ENCODE assay signal across 19 cellular contexts in the genomic region with DNA sequence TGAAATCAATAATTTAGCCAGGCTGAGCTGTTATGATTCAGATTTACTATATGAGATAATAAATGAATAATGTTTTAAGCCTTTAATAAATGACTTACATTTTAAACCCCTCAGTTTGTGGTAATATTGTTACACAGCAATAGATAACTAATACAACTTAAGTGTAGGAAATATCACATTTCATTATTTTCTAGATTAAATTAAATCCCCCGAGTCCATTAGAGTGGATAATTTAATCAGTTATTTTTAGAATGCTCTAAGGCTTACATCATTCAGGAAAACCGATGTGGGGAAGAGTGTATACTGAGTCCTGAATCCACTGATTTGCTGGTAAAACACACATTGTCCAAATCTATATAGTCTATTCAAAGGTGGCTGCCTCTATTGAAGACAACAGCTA. TPM values are rescaled to one million over a fixed set of nuclear protein-coding genes. Genes with fewer than 3 reads are reported as not detected.
DNase-seq lines count a peak whose midpoint lies in the region; ATAC-seq, FAIRE-seq and TF ChIP-seq lines count a peak whose summit lies in the region.
"Had no signal": no experiment of that assay in that cellular context is flagged by ENCODE, and none has a peak within 500 bp of the region (broad histone marks: within the 10 kb centered on the region; RNA-seq: fewer than 3 reads in every experiment).

No MANE protein-coding gene starts in this region.

- H4K8ac ChIP-seq in IMR-90 (ENCODE audit: low read depth in 2 of 2, low read length in 2 of 2) = 0 out of 4 replicates have a peak overlapping the region, but pooled peaks of 1 of the 2 experiments have one; percentile 0
- no peak overlapping the region for H4K8ac ChIP-seq in mesendoderm (ENCODE audit: low read depth, low read length)

- no peak for TF ChIP-seq CTCF in IMR-90 (conservative IDR thresholded peaks at IDR 0.05; ENCODE audit: low read depth, low read length)
- TF ChIP-seq CTCF in dorsolateral prefrontal cortex (IDR thresholded peaks at IDR 0.05 in 54 of 56, conservative IDR thresholded peaks at IDR 0.05 in 2 of 56; ENCODE audit: low read depth in 1 of 56, partially characterized antibody in 56 of 56) = no peak
- no peak for TF ChIP-seq CTCF in D721Med (IDR thresholded peaks at IDR 0.05; ENCODE audit: insufficient read depth, missing control alignments)

- H2BK120ac ChIP-seq in IMR-90 (ENCODE audit: low read depth, low read length) (0 out of 2 replicates have a peak overlapping the region, but pooled peaks have one; percentile 9), mesendoderm (ENCODE audit: low read depth, low read length) (no peak overlapping the region)

- H3K4me3 ChIP-seq in IMR-90 (ENCODE audit: insufficient read depth, low read depth, low read length) = no peak overlapping the region
- H3K4me3 ChIP-seq in mesendoderm (ENCODE audit: low read length) = no peak overlapping the region
- no peak overlapping the region for H3K4me3 ChIP-seq in dorsolateral prefrontal cortex
- H3K4me3 ChIP-seq: K562, MG63, SJSA1 had no signal

- no peak overlapping the region for H3K4me2 ChIP-seq in IMR-90 (ENCODE audit: low read depth, low read length)
- H3K4me2 ChIP-seq in mesendoderm (ENCODE audit: low read length) = no peak overlapping the region

- H3K18ac ChIP-seq in IMR-90 (ENCODE audit: low read depth, low read length) = peak overlapping the region; percentile 71; the same call in 1 of the 2 replicates
- no peak overlapping the region for H3K18ac ChIP-seq in mesendoderm (ENCODE audit: low read length)

- no CpG with 5 or more reads among the region's 2 CpGs for WGBS in IMR-90 (ENCODE audit: extremely low coverage in 2 of 2, insufficient read length in 1 of 2), 2 experiments
- no CpG with 5 or more reads among the region's 2 CpGs for WGBS in mesendoderm (ENCODE audit: extremely low coverage, insufficient coverage, low lambda C conversion rate)

- H3K56ac ChIP-seq in IMR-90 (ENCODE audit: extremely low read depth, insufficient read depth, low read length) (no peak overlapping the region), mesendoderm (ENCODE audit: low read length) (peak overlapping the region; percentile 34)

- H2AK9ac ChIP-seq in IMR-90 (replicated peaks; ENCODE audit: low read depth, low read length, poor library complexity) = no peak overlapping the region

- no peak for DNase-seq in IMR-90
- DNase-seq in caudate nucleus (lab: John Stamatoyannopoulos, UW) = no peak
- no peak for DNase-seq in mesendoderm
- no peak for DNase-seq in dedifferentiated amniotic fluid mesenchymal stem cell (ENCODE audit: extremely low spot score)
- no peak for DNase-seq in dorsolateral prefrontal cortex
- DNase-seq in D721Med (ENCODE audit: insufficient read length, low spot score) = no peak
- DNase-seq in DMS79 (lab: John Stamatoyannopoulos, UW) = no peak
- DNase-seq: GDM1, H7, MG63, NCI-H1417 treated with DMSO at 0.1 percent for 48 hours, NCI-H187, NCI-H446, NCI-H526, OCI-M1 had no signal

- no peaks in the 10 kb centered on the region for H3K9me1 ChIP-seq in IMR-90 (ENCODE audit: insufficient read depth, low read length)

- CTCF ChIA-PET in IMR-90 (lab: Yijun Ruan, JAX) = interaction anchor here (0.6 kb wide), 1 partner anchor 26 kb away, joined by 4 read pairs; no protein-coding TSS in a partner anchor

- H3K79me2 ChIP-seq in mesendoderm (ENCODE audit: control insufficient read depth, insufficient read depth, low read length) = no peaks in the 10 kb centered on the region

- H3K9ac ChIP-seq in IMR-90 (ENCODE audit: low read depth, low read length) = no peak overlapping the region
- no peak overlapping the region for H3K9ac ChIP-seq in mesendoderm (ENCODE audit: low read length)

- intact Hi-C loops in IMR-90 (cut with micrococcal nuclease) = no loop called here
- intact Hi-C loops in dorsolateral prefrontal cortex (cut with DNase I) = no loop called here

- ATAC-seq in IMR-90 (ENCODE audit: low read depth) = no peak
- ATAC-seq: Right ventricle myocardium inferior had no signal

- BruUV-seq in IMR-90 (replicated peaks; lab: Mats Ljungman, UMichigan) = no TSS peak

- POLR2A ChIA-PET in IMR-90 (lab: Charles Lee; ENCODE audit: unreplicated experiment) = no interaction called here

- H3K27ac ChIP-seq in IMR-90 (ENCODE audit: insufficient read depth, low read length) (peak overlapping the region; percentile 33; the same call in 1 of the 2 replicates), caudate nucleus (ENCODE audit: low read depth, low read length) (peak overlapping the region; percentile 84), mesendoderm (ENCODE audit: low read depth, low read length) (no peak overlapping the region), dorsolateral prefrontal cortex (peak overlapping the region in 6 of 59 donors; percentile 28 to 73 (median 36))
- H3K27ac ChIP-seq: SJSA1 had no signal

- dilution Hi-C loops in IMR-90 (cut with HindIII; ENCODE audit: low sequenced_read_pairs, unreplicated experiment) = no loop called here

- H3K79me1 ChIP-seq in IMR-90 (ENCODE audit: low read depth in 1 of 2, low read length in 2 of 2) (no peaks in the 10 kb centered on the region; a peak in 1 of 4 replicates), mesendoderm (ENCODE audit: low read length) (no peaks in the 10 kb centered on the region)

- H2BK5ac ChIP-seq in IMR-90 (ENCODE audit: low read depth, low read length, poor library complexity, severe bottlenecking) (peak overlapping the region; percentile 88), mesendoderm (ENCODE audit: low read length) (no peak overlapping the region)

- no peaks in the 10 kb centered on the region for H4K20me1 ChIP-seq in IMR-90 (ENCODE audit: insufficient read depth, low read length)

- H2BK20ac ChIP-seq in IMR-90 (ENCODE audit: low read depth, low read length) = no peak overlapping the region

- H3K14ac ChIP-seq in IMR-90 (replicated peaks; ENCODE audit: low read depth, low read length) = 0 out of 2 replicates have a peak overlapping the region, but pooled peaks have one; percentile 0

- H3K4me1 ChIP-seq in IMR-90 (ENCODE audit: control insufficient read depth, insufficient read depth, low read length) (peaks cover 11% of the 10 kb centered on the region), mesendoderm (ENCODE audit: control insufficient read depth, low read depth, low read length) (no peaks in the 10 kb centered on the region)

- no peak for FAIRE-seq in D721Med (lab: Jason Lieb, UNC)
- FAIRE-seq: K562, RCC 7860 had no signal

- H2BK15ac ChIP-seq in IMR-90 (ENCODE audit: low read depth, low read length) = no peak overlapping the region
- H2BK15ac ChIP-seq in mesendoderm (replicated peaks; ENCODE audit: low read depth) = no peak overlapping the region

- no peaks in the 10 kb centered on the region for H3K36me3 ChIP-seq in IMR-90 (ENCODE audit: control insufficient read depth, insufficient read depth, low read length)
- no peaks in the 10 kb centered on the region for H3K36me3 ChIP-seq in mesendoderm (ENCODE audit: control insufficient read depth, insufficient read depth, low read length)
- H3K36me3 ChIP-seq: MG63, SJSA1 had no signal

- no peak for TF ChIP-seq POLR2A in IMR-90 (IDR thresholded peaks at IDR 0.05; ENCODE audit: low read depth, low read length)

- no peak overlapping the region for H3K23ac ChIP-seq in IMR-90 (ENCODE audit: low read depth, low read length)
- no peak overlapping the region for H3K23ac ChIP-seq in mesendoderm (ENCODE audit: low read length)

- H2AFZ ChIP-seq in IMR-90 (replicated peaks; ENCODE audit: low read length, poor library complexity) = no peak overlapping the region

- in situ Hi-C loops in IMR-90 (cut with MboI; ENCODE audit: low sequenced_read_pairs) = no loop called here

- H4K5ac ChIP-seq in IMR-90 (ENCODE audit: low read depth, low read length) (peak overlapping the region; percentile 38; the same call in 1 of the 2 replicates), mesendoderm (ENCODE audit: low read length) (no peak overlapping the region)

- H2AK5ac ChIP-seq in IMR-90 (ENCODE audit: low read depth, low read length) (no peak overlapping the region; the same call in 1 of the 2 replicates), mesendoderm (ENCODE audit: low read length) (no peak overlapping the region)

- H3K9me3 ChIP-seq in IMR-90 (ENCODE audit: control insufficient read depth, insufficient read depth, low read length) = no peaks in the 10 kb centered on the region
- H3K9me3 ChIP-seq: MG63, SJSA1 had no signal

- H3K27me3 ChIP-seq in IMR-90 (ENCODE audit: control insufficient read depth, insufficient read depth, low read length) (no peaks in the 10 kb centered on the region), mesendoderm (ENCODE audit: insufficient read depth, low read length, poor library complexity) (no peaks in the 10 kb centered on the region), dorsolateral prefrontal cortex (peaks cover 0 to 8% (median 0%) of the 10 kb centered on the region in 45 donors)
- H3K27me3 ChIP-seq: MG63, SJSA1 had no signal

- no peak overlapping the region for H3K4ac ChIP-seq in IMR-90 (ENCODE audit: low read depth, low read length)
- no peak overlapping the region for H3K4ac ChIP-seq in mesendoderm (ENCODE audit: low read depth, low read length)

- H4K91ac ChIP-seq in IMR-90 (ENCODE audit: insufficient read depth, low read depth, low read length) = no peak overlapping the region

- TF ChIP-seq RAD21 in IMR-90 (IDR thresholded peaks at IDR 0.05; ENCODE audit: low read length) = no peak

TF ChIP-seq in IMR-90, 13 proteins besides CTCF, POLR2A, EP300 and RAD21:
- TF ChIP-seq MXI1 (IDR thresholded peaks at IDR 0.05; ENCODE audit: borderline replicate concordance, low read depth, low read length) (no peak), RCOR1 (IDR thresholded peaks at IDR 0.05; ENCODE audit: insufficient replicate concordance, low read length) (no peak), BHLHE40 (IDR thresholded peaks at IDR 0.05; ENCODE audit: low read depth, low read length) (no peak), USF2 (IDR thresholded peaks at IDR 0.05; ENCODE audit: low read depth, low read length) (no peak), RFX5 (IDR thresholded peaks at IDR 0.05; ENCODE audit: low read depth, low read length) (no peak), MAZ (IDR thresholded peaks at IDR 0.05; ENCODE audit: borderline replicate concordance, low read depth, low read length) (no peak)

RNA-seq across cellular contexts. Expression of gene DOCK7, which starts 35.7 kb away (rescaled TPM):
- total RNA-seq in IMR-90 (2012; rRNA removed) (97.7 and 108 TPM in 2 replicates), dorsolateral prefrontal cortex (100 to 1,000 TPM in 6 of 120 experiments, 10 to 100 TPM in 114; 39.8 to 134 (median 64.9) TPM)
- polyA plus RNA-seq in IMR-90 (2012; rRNA removed) = 31.9 and 38.0 TPM in 2 replicates
- 10.5 and 16.0 TPM in 2 replicates for polyA plus RNA-seq in IMR-90 (2012; cell fraction: cytosol; rRNA removed)
- polyA plus RNA-seq in IMR-90 (2012; cell fraction: nucleus; rRNA removed; ENCODE audit: low replicate concordance) = 8.5 and 49.0 TPM in 2 replicates
- 20.9 TPM for polyA plus RNA-seq in mesendoderm (2013, experiment 1 of 2)
- 17.9 TPM for polyA plus RNA-seq in mesendoderm (2013, experiment 2 of 2)
